30 cellular contexts compared by ENCODE assay signal in genomic region chrX:130155564-130155963, GRCh38. TPM values are rescaled to one million over a fixed set of nuclear protein-coding genes. Genes with fewer than 3 reads are reported as not detected.
"Had no signal": no experiment of that assay in that cellular context is flagged by ENCODE, and none has a peak within 500 bp of the region (broad histone marks: within the 10 kb centered on the region; RNA-seq: fewer than 3 reads in every experiment).

No MANE protein-coding gene starts in this region.

- DNase-seq: activated CD4-positive, alpha-beta memory T cell treated with anti-CD3 and anti-CD28 coated beads for 36 hours; activated CD4-positive, alpha-beta T cell treated with anti-CD3 and anti-CD28 coated beads, Interleukin-2, amount 10 ng/mL, durations not matched to agents 7 days and 5 days; activated CD4-positive, CD25-positive, alpha-beta regulatory T cell; activated CD8-positive, alpha-beta memory T cell treated with anti-CD3 and anti-CD28 coated beads for 24 hours; activated effector memory CD4-positive, alpha-beta T cell treated with anti-CD3 and anti-CD28 coated beads, Interleukin-2, amount 50 U/mL, for 16 hours; activated naive CD4-positive, alpha-beta T cell treated with Interleukin-2 at 50 U/mL for 16 hours; activated naive CD8-positive, alpha-beta T cell treated with anti-CD3 and anti-CD28 coated beads, Interleukin-2, amount 50 U/mL, for 24 hours; activated T-cell treated with anti-CD3 and anti-CD28 coated beads, Interleukin-2, amount 50 U/mL, for 4 hours; amniotic stem cell; brain microvascular endothelial cell; Kasumi-1; KBM-7; NCI-H1105 treated with DMSO at 0.1 percent for 48 hours; NCI-H1436 treated with DMSO at 0.1 percent for 48 hours; NCI-H187; NCI-H2081; NCI-H526; NCI-H774; NK-92 treated with Interleukin-12 subunit alpha and Interleukin-12 subunit beta, amount 100 ng/mL, for 24 hours; OCI-M1; Peyer's patch; SIG-M5; T-cell; T-helper 2 cell; T1000 had no signal

- H3K27ac Mint-ChIP-seq: activated CD4-positive, alpha-beta memory T cell treated with anti-CD3 and anti-CD28 coated beads for 36 hours; activated CD4-positive, alpha-beta T cell treated with anti-CD3 and anti-CD28 coated beads, Interleukin-2, amount 10 ng/mL, durations not matched to agents 7 days and 5 days; activated naive CD8-positive, alpha-beta T cell treated with anti-CD3 and anti-CD28 coated beads, Interleukin-2, amount 50 U/mL, for 24 hours; T-cell had no signal

- FAIRE-seq: TTC549 had no signal

- H3K4me3 Mint-ChIP-seq: activated CD4-positive, alpha-beta memory T cell treated with anti-CD3 and anti-CD28 coated beads for 36 hours; activated CD4-positive, alpha-beta T cell treated with anti-CD3 and anti-CD28 coated beads, Interleukin-2, amount 10 ng/mL, durations not matched to agents 7 days and 5 days; activated naive CD8-positive, alpha-beta T cell treated with anti-CD3 and anti-CD28 coated beads, Interleukin-2, amount 50 U/mL, for 24 hours; activated T-cell treated with anti-CD3 and anti-CD28 coated beads, Interleukin-2, amount 50 U/mL, for 4 hours; T-cell had no signal

- H3K36me3 ChIP-seq: ascending aorta, brain microvascular endothelial cell, Peyer's patch had no signal

- H3K4me1 ChIP-seq: ascending aorta, Peyer's patch had no signal

- H3K27me3 ChIP-seq: ascending aorta, brain microvascular endothelial cell, Peyer's patch had no signal

- H3K36me3 Mint-ChIP-seq: activated naive CD4-positive, alpha-beta T cell treated with anti-CD3 and anti-CD28 coated beads, Interleukin-2, amount 50 U/mL, for 72 hours; T-cell had no signal

- H3K4me3 ChIP-seq: ascending aorta, Peyer's patch had no signal

- H3K27ac ChIP-seq: ascending aorta, brain microvascular endothelial cell, Peyer's patch, RWPE1 had no signal

- H3K9me3 Mint-ChIP-seq: activated CD4-positive, alpha-beta memory T cell treated with anti-CD3 and anti-CD28 coated beads for 36 hours; activated CD4-positive, alpha-beta T cell treated with anti-CD3 and anti-CD28 coated beads, Interleukin-2, amount 10 ng/mL, durations not matched to agents 7 days and 5 days; activated naive CD4-positive, alpha-beta T cell treated with anti-CD3 and anti-CD28 coated beads, Interleukin-2, amount 50 U/mL, for 72 hours; activated naive CD8-positive, alpha-beta T cell treated with anti-CD3 and anti-CD28 coated beads, Interleukin-2, amount 50 U/mL, for 24 hours; activated T-cell treated with anti-CD3 and anti-CD28 coated beads, Interleukin-2, amount 50 U/mL, for 4 hours; T-cell had no signal

- H3K27me3 Mint-ChIP-seq: activated CD4-positive, alpha-beta memory T cell treated with anti-CD3 and anti-CD28 coated beads for 36 hours; activated CD4-positive, alpha-beta T cell treated with anti-CD3 and anti-CD28 coated beads, Interleukin-2, amount 10 ng/mL, durations not matched to agents 7 days and 5 days; activated naive CD8-positive, alpha-beta T cell treated with anti-CD3 and anti-CD28 coated beads, Interleukin-2, amount 50 U/mL, for 24 hours had no signal

- ATAC-seq: activated naive CD4-positive, alpha-beta T cell treated with anti-CD3 and anti-CD28 coated beads, Interleukin-2, amount 50 U/mL, for 72 hours; activated naive CD8-positive, alpha-beta T cell treated with anti-CD3 and anti-CD28 coated beads, Interleukin-2, amount 50 U/mL, for 24 hours; activated T-cell treated with anti-CD3 and anti-CD28 coated beads, Interleukin-2, amount 50 U/mL, for 4 hours; T-cell had no signal

- H3K9me3 ChIP-seq: ascending aorta, Peyer's patch had no signal

RNA-seq across cellular contexts. Expression of gene RAB33A, which starts 16.2 kb away (rescaled TPM):
- total RNA-seq: NCI-H460 had no signal
